Comparison of ENCODE assay signal across 13 cellular contexts in the genomic region with DNA sequence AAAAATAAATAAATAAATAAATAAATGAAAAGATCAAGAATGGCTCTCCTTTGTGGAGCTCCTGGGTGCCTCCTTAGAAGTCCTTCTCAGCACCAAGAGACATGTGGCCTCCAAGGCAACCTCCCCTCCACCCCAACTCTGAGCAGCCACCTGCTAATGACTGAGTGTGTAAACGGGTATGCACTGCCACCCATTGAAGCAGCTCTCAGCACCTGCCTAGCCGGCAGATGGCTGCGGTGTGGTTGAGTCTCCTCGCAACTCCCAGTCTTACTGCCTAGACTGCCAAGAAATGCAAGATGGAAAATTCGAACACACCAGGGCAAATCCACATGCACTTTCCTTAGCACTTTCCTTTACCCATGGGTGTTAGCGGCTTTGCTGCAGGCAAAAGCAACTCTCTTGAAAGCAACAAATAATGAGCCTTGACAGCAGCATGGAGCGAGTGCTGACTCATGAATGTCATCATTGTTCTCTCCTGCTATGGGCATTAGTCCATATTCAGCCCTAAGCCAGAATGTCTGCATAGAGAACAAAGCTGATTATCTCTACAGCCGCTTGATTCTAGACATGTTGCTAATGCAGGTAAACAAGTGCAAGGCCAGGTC.
DNase-seq lines count a peak whose midpoint lies in the region; ATAC-seq and TF ChIP-seq lines count a peak whose summit lies in the region.
"Had no signal": no experiment of that assay in that cellular context is flagged by ENCODE, and none has a peak within 500 bp of the region (broad histone marks: within the 10 kb centered on the region; RNA-seq: fewer than 3 reads in every experiment).

No MANE protein-coding gene starts in this region.

- no peak overlapping the region for H3K27ac ChIP-seq in brain microvascular endothelial cell
- H3K27ac ChIP-seq in coronary artery = no peak overlapping the region
- H3K27ac ChIP-seq: parathyroid adenoma, thyroid gland had no signal

- DNase-seq in COLO668 (lab: John Stamatoyannopoulos, UW; ENCODE audit: unreplicated experiment) (peak; percentile 77), NCI-H1694 treated with DMSO at 0.1 percent for 48 hours (lab: John Stamatoyannopoulos, UW) (peak; percentile 91), iris pigment epithelial cell (ENCODE audit: low read depth) (peak; percentile 14), SW 1271 (lab: John Stamatoyannopoulos, UW) (no peak), HT-29 (ENCODE audit: low spot score) (no peak), brain microvascular endothelial cell (no peak), coronary artery (ENCODE audit: low spot score) (no peak)
- DNase-seq: activated CD8-positive, alpha-beta memory T cell treated with anti-CD3 and anti-CD28 coated beads, Interleukin-2, amount 50 U/mL, for 4 hours; NK-92 treated with Interleukin-12 subunit alpha and Interleukin-12 subunit beta, amount 100 ng/mL, for 24 hours; T-helper 2 cell; thyroid gland had no signal

- H3K27me3 ChIP-seq in brain microvascular endothelial cell (replicated peaks) = no peaks in the 10 kb centered on the region
- H3K27me3 ChIP-seq: thyroid gland had no signal

- no peaks in the 10 kb centered on the region for H3K36me3 ChIP-seq in brain microvascular endothelial cell (replicated peaks)
- H3K36me3 ChIP-seq: thyroid gland had no signal

- in situ Hi-C loops in brain microvascular endothelial cell (cut with HindIII; ENCODE audit: low pct_ligation_motif_present, low sequenced_read_pairs) = no loop called here

- TF ChIP-seq CTCF in brain microvascular endothelial cell (IDR thresholded peaks at IDR 0.05; ENCODE audit: low read depth, low read length, missing control alignments) (no peak), coronary artery (IDR thresholded peaks at IDR 0.05) (no peak)

- peak; percentile 91 for ATAC-seq in SK-N-SH treated with all-trans-retinoic acid at 6 μM for 48 hours

- no peak overlapping the region for H3K4me3 ChIP-seq in brain microvascular endothelial cell (ENCODE audit: low read depth, low read length)
- no peak overlapping the region for H3K4me3 ChIP-seq in coronary artery
- H3K4me3 ChIP-seq: thyroid gland had no signal

TF ChIP-seq in SK-N-SH treated with all-trans-retinoic acid at 6 μM for 48 hours, 23 proteins besides CTCF, POLR2A, EP300 and RAD21:
- TF ChIP-seq PPARA (CRISPR knock-in tag; IDR thresholded peaks at IDR 0.05; ENCODE audit: borderline replicate concordance) (no peak), GLIS3 (CRISPR knock-in tag; IDR thresholded peaks at IDR 0.05) (no peak), CSDC2 (CRISPR knock-in tag; IDR thresholded peaks at IDR 0.05) (no peak), TOX (CRISPR knock-in tag; IDR thresholded peaks at IDR 0.05; ENCODE audit: borderline replicate concordance) (no peak), TCF4 (CRISPR knock-in tag; IDR thresholded peaks at IDR 0.05; ENCODE audit: borderline replicate concordance) (no peak), BACH2 (CRISPR knock-in tag; IDR thresholded peaks at IDR 0.05; ENCODE audit: borderline replicate concordance) (no peak), ZC3H10 (CRISPR knock-in tag; IDR thresholded peaks at IDR 0.05) (no peak), ISL1 (CRISPR knock-in tag; IDR thresholded peaks at IDR 0.05) (no peak), SNAI2 (CRISPR knock-in tag; IDR thresholded peaks at IDR 0.05) (no peak), RARB (CRISPR knock-in tag; IDR thresholded peaks at IDR 0.05) (no peak; the same call in 1 of the 2 replicates), ZNF70 (CRISPR knock-in tag; IDR thresholded peaks at IDR 0.05) (no peak), ESRRG (CRISPR knock-in tag; IDR thresholded peaks at IDR 0.05) (no peak), OSR1 (CRISPR knock-in tag; IDR thresholded peaks at IDR 0.05) (no peak)
- TF ChIP-seq, protein P1, sequence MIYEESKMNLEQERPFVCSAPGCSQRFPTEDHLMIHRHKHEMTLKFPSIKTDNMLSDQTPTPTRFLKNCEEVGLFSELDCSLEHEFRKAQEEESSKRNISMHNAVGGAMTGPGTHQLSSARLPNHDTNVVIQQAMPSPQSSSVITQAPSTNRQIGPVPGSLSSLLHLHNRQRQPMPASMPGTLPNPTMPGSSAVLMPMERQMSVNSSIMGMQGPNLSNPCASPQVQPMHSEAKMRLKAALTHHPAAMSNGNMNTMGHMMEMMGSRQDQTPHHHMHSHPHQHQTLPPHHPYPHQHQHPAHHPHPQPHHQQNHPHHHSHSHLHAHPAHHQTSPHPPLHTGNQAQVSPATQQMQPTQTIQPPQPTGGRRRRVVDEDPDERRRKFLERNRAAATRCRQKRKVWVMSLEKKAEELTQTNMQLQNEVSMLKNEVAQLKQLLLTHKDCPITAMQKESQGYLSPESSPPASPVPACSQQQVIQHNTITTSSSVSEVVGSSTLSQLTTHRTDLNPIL (CRISPR knock-in tag; IDR thresholded peaks at IDR 0.05; ENCODE audit: low read depth) = no peak
- TF ChIP-seq, protein P2, sequence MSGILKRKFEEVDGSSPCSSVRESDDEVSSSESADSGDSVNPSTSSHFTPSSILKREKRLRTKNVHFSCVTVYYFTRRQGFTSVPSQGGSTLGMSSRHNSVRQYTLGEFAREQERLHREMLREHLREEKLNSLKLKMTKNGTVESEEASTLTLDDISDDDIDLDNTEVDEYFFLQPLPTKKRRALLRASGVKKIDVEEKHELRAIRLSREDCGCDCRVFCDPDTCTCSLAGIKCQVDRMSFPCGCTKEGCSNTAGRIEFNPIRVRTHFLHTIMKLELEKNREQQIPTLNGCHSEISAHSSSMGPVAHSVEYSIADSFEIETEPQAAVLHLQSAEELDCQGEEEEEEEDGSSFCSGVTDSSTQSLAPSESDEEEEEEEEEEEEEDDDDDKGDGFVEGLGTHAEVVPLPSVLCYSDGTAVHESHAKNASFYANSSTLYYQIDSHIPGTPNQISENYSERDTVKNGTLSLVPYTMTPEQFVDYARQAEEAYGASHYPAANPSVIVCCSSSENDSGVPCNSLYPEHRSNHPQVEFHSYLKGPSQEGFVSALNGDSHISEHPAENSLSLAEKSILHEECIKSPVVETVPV (CRISPR knock-in tag; IDR thresholded peaks at IDR 0.05) = no peak
- TF ChIP-seq, protein P3, sequence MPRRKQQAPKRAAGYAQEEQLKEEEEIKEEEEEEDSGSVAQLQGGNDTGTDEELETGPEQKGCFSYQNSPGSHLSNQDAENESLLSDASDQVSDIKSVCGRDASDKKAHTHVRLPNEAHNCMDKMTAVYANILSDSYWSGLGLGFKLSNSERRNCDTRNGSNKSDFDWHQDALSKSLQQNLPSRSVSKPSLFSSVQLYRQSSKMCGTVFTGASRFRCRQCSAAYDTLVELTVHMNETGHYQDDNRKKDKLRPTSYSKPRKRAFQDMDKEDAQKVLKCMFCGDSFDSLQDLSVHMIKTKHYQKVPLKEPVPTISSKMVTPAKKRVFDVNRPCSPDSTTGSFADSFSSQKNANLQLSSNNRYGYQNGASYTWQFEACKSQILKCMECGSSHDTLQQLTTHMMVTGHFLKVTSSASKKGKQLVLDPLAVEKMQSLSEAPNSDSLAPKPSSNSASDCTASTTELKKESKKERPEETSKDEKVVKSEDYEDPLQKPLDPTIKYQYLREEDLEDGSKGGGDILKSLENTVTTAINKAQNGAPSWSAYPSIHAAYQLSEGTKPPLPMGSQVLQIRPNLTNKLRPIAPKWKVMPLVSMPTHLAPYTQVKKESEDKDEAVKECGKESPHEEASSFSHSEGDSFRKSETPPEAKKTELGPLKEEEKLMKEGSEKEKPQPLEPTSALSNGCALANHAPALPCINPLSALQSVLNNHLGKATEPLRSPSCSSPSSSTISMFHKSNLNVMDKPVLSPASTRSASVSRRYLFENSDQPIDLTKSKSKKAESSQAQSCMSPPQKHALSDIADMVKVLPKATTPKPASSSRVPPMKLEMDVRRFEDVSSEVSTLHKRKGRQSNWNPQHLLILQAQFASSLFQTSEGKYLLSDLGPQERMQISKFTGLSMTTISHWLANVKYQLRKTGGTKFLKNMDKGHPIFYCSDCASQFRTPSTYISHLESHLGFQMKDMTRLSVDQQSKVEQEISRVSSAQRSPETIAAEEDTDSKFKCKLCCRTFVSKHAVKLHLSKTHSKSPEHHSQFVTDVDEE (CRISPR knock-in tag; IDR thresholded peaks at IDR 0.05) = no peak

Comparison
In these comparisons a context has a peak if more than half of its experiments do, and no peak if none do; other contexts are left out.
1. DNase-seq: peak in COLO668 (single experiment), NCI-H1694 treated with DMSO at 0.1 percent for 48 hours (single experiment) and iris pigment epithelial cell (single experiment); none in SW 1271 (0 of 2), HT-29 (single experiment), brain microvascular endothelial cell (single experiment) and coronary artery (single experiment).